21 cellular contexts compared by ENCODE assay signal in genomic region chr12:9351136-9351535, GRCh38.
"Had no signal": no experiment of that assay in that cellular context is flagged by ENCODE, and none has a peak within 500 bp of the region (broad histone marks: within the 10 kb centered on the region; RNA-seq: fewer than 3 reads in every experiment).

No MANE protein-coding gene starts in this region.

- FAIRE-seq: HTR-8/SVneo had no signal

- H3K9ac ChIP-seq: SK-N-SH had no signal

- ATAC-seq: T-cell had no signal

- H3K9me3 ChIP-seq: SK-N-SH had no signal

- H3K4me2 ChIP-seq: SK-N-SH had no signal

- H3K27ac ChIP-seq: RWPE1 had no signal

- DNase-seq: KBM-7, NCI-H1092, NCI-H1105 treated with DMSO at 0.1 percent for 48 hours, NCI-H1417 treated with DMSO at 0.1 percent for 48 hours, NCI-H146, NCI-H1694 treated with DMSO at 0.1 percent for 48 hours, NCI-H1930, NCI-H2081, NCI-H2171, NCI-H226, NCI-H446, NCI-H510A, NCI-H524 treated with DMSO at 0.1 percent for 48 hours, NCI-H69, NCI-H774, SHP77, SK-N-SH, SW 1271, T-cell had no signal

- H3K9me2 ChIP-seq: SK-N-SH had no signal
